Comparison of ENCODE assay signal across 8 cellular contexts in genomic region chr9:73200694-73201432, GRCh38. TPM values are rescaled to one million over a fixed set of nuclear protein-coding genes. Genes with fewer than 3 reads are reported as not detected.
DNase-seq lines count a peak whose midpoint lies in the region; ATAC-seq and TF ChIP-seq lines count a peak whose summit lies in the region.

No MANE protein-coding gene starts in this region.

- no peak overlapping the region for H3K4me3 ChIP-seq in uterus

- H3K27ac Mint-ChIP-seq in immature natural killer cell = no peak overlapping the region
- no peak overlapping the region for H3K27ac Mint-ChIP-seq in T-helper 2 cell treated with Interferon-gamma antibody and Interleukin-4, amounts not matched to agents 5 μg/mL and 100 μg/mL, for 36 hours

- peak overlapping the region; percentile 62 for H3K27ac ChIP-seq in VCaP
- H3K27ac ChIP-seq in uterus = no peak overlapping the region

- no peak for TF ChIP-seq POLR2A in uterus (IDR thresholded peaks at IDR 0.05)

- in situ Hi-C loops in ACHN (cut with HindIII; ENCODE audit: low pct_ligation_motif_present, low pct_unique_long_range_greater_than_20kb, low sequenced_read_pairs) (no loop called here), GM13976 (cut with MboI; ENCODE audit: low sequenced_read_pairs, unreplicated experiment) (no loop called here)

- ATAC-seq in HG03280 (IDR thresholded peaks at IDR 0.05; ENCODE audit: unreplicated experiment) = no peak

- DNase-seq in ACHN (peak; percentile 56), GM13976 (ENCODE audit: low spot score) (peak; percentile 17), NAMALWA (ENCODE audit: low spot score) (peak; percentile 64), immature natural killer cell (peak in 2 of 3 donors; percentile 7 to 28), uterus (no peak)
- DNase-seq in T-helper 2 cell treated with Interferon-gamma antibody and Interleukin-4, amounts not matched to agents 5 μg/mL and 100 μg/mL, for 36 hours (ENCODE audit: low spot score) = no peak

- H3K4me3 Mint-ChIP-seq in immature natural killer cell = no peak overlapping the region
- no peak overlapping the region for H3K4me3 Mint-ChIP-seq in T-helper 2 cell treated with Interferon-gamma antibody and Interleukin-4, amounts not matched to agents 5 μg/mL and 100 μg/mL, for 36 hours

- no peaks in the 10 kb centered on the region for H3K9me3 ChIP-seq in uterus

- no peaks in the 10 kb centered on the region for H3K36me3 Mint-ChIP-seq in immature natural killer cell
- no peaks in the 10 kb centered on the region for H3K36me3 Mint-ChIP-seq in T-helper 2 cell treated with Interferon-gamma antibody and Interleukin-4, amounts not matched to agents 5 μg/mL and 100 μg/mL, for 36 hours (ENCODE audit: low read depth)

- no peaks in the 10 kb centered on the region for H3K4me1 ChIP-seq in uterus

- no peaks in the 10 kb centered on the region for H3K4me1 Mint-ChIP-seq in immature natural killer cell
- no peaks in the 10 kb centered on the region for H3K4me1 Mint-ChIP-seq in T-helper 2 cell treated with Interferon-gamma antibody and Interleukin-4, amounts not matched to agents 5 μg/mL and 100 μg/mL, for 36 hours (ENCODE audit: low read depth)

- H3K27me3 Mint-ChIP-seq in immature natural killer cell (ENCODE audit: low read depth in 3 of 3) = peaks cover 0 to 11% (median 5%) of the 10 kb centered on the region in 3 donors
- H3K27me3 Mint-ChIP-seq in T-helper 2 cell treated with Interferon-gamma antibody and Interleukin-4, amounts not matched to agents 5 μg/mL and 100 μg/mL, for 36 hours (ENCODE audit: low read depth) = peaks cover 8% of the 10 kb centered on the region

- H3K27me3 ChIP-seq in uterus = peaks cover 0 to 3% of the 10 kb centered on the region in 2 donors

- H3K9me3 Mint-ChIP-seq in immature natural killer cell = no peaks in the 10 kb centered on the region
- H3K9me3 Mint-ChIP-seq in T-helper 2 cell treated with Interferon-gamma antibody and Interleukin-4, amounts not matched to agents 5 μg/mL and 100 μg/mL, for 36 hours = no peaks in the 10 kb centered on the region

- intact Hi-C loops in uterus (cut with DNase I; ENCODE audit: low total_unique reads) = no loop called here

- TF ChIP-seq CTCF in GM13976 (IDR thresholded peaks at IDR 0.05; ENCODE audit: borderline replicate concordance, control extremely low read depth, extremely low read depth, insufficient read depth, missing control alignments) (peak; percentile 12), VCaP (conservative IDR thresholded peaks at IDR 0.05) (peak; percentile 78), uterus (IDR thresholded peaks at IDR 0.05) (peak; percentile 17 to 52 (median 27))

- H3K36me3 ChIP-seq in uterus = no peaks in the 10 kb centered on the region

RNA-seq across cellular contexts. Expression of gene ANXA1, which starts 49.2 kb away (rescaled TPM):
- polyA plus RNA-seq in immature natural killer cell = 100 to 1,000 TPM; 426 to 769 (median 538) TPM
- 100 to 1,000 TPM; 101 to 281 (median 187) TPM for total RNA-seq in uterus

Comparison
In these comparisons a context has a peak if more than half of its experiments do, and no peak if none do; other contexts are left out.
1. DNase-seq: peak in ACHN (single experiment), GM13976 (single experiment), NAMALWA (single experiment) and immature natural killer cell (2 of 3); none in uterus (0 of 2) and T-helper 2 cell treated with Interferon-gamma antibody and Interleukin-4, amounts not matched to agents 5 μg/mL and 100 μg/mL, for 36 hours (single experiment).
2. CTCF ChIP-seq: peak in every context shown above with its lines; median percentile 78 in VCaP; 27 in uterus; 12 in GM13976.